17 cellular contexts compared by ENCODE assay signal in the genomic region with DNA sequence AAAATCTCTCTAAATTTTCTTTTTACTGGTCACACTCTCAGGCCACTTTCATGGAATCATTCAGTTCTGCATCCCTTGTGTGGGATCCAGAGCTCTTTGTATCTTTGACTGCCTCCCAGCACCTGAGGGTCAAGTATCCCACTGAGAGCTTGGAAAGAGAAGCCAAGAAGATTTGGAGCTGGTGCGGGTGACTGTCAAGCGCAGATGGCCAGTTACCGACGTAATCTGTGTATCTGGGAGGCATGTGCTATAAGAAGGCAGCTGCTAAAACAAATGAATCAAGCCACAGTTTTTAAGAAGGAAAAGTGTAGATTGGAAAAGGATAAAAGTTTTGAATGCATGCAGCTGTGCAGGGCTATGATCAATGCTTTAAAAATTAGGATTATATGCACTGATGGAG. TPM values are rescaled to one million over a fixed set of nuclear protein-coding genes. Genes with fewer than 3 reads are reported as not detected.
DNase-seq lines count a peak whose midpoint lies in the region; ATAC-seq and TF ChIP-seq lines count a peak whose summit lies in the region.
"Had no signal": no experiment of that assay in that cellular context is flagged by ENCODE, and none has a peak within 500 bp of the region (broad histone marks: within the 10 kb centered on the region; RNA-seq: fewer than 3 reads in every experiment).

No MANE protein-coding gene starts in this region.

- H3K4me1 ChIP-seq in right atrium auricular region: no peaks in the 10 kb centered on the region
- H3K4me1 ChIP-seq in neural progenitor cell: no peaks in the 10 kb centered on the region

- DNase-seq in left ventricle myocardium superior: no peak
- no peak for DNase-seq in right atrium auricular region (ENCODE audit: low spot score)
- DNase-seq in choroid plexus epithelial cell (ENCODE audit: low read depth): peak; percentile 25
- DNase-seq in neural progenitor cell (ENCODE audit: low spot score): peak; percentile 26
- no peak for DNase-seq in NCI-H1092 (lab: John Stamatoyannopoulos, UW)
- no peak for DNase-seq in RWPE1 (ENCODE audit: low spot score)
- DNase-seq: central memory CD4-positive, alpha-beta T cell; kidney glomerular epithelial cell; NCI-H2107; stimulated activated CD4-positive, alpha-beta T cell treated with anti-CD3 and anti-CD28 coated beads, Interleukin-4, amount 100 ng/mL, for 4 hours; SW 1271 had no signal

- H2AFZ ChIP-seq in neural progenitor cell (replicated peaks): no peak overlapping the region

- no peak for TF ChIP-seq CTCF in right atrium auricular region (IDR thresholded peaks at IDR 0.05)
- no peak for TF ChIP-seq CTCF in choroid plexus epithelial cell (conservative IDR thresholded peaks at IDR 0.05; ENCODE audit: low read depth, low read length)
- TF ChIP-seq CTCF in neural progenitor cell (IDR thresholded peaks at IDR 0.05): no peak
- TF ChIP-seq CTCF in RWPE1 (conservative IDR thresholded peaks at IDR 0.05; ENCODE audit: low read depth): no peak

- ATAC-seq in left ventricle myocardium superior (peak; percentile 63), GM21526 (IDR thresholded peaks at IDR 0.05; ENCODE audit: low FRiP score, unreplicated experiment) (no peak), HG02840 (IDR thresholded peaks at IDR 0.05; ENCODE audit: low FRiP score, unreplicated experiment) (no peak)
- ATAC-seq: stimulated activated effector memory CD8-positive, alpha-beta T cell treated with anti-CD3 and anti-CD28 coated beads, Interleukin-12 subunit alpha, Interleukin-12 subunit beta, amount 100 ng/mL, for 72 hours had no signal

- H3K27ac ChIP-seq in right atrium auricular region (no peak overlapping the region), neural progenitor cell (no peak overlapping the region), RWPE1 (no peak overlapping the region)

- peaks cover 61% of the 10 kb centered on the region for H3K4me1 Mint-ChIP-seq in neural progenitor cell
- H3K4me1 Mint-ChIP-seq: stimulated activated effector memory CD8-positive, alpha-beta T cell treated with anti-CD3 and anti-CD28 coated beads, Interleukin-12 subunit alpha, Interleukin-12 subunit beta, amount 100 ng/mL, for 72 hours had no signal

- H3K27me3 Mint-ChIP-seq in neural progenitor cell (ENCODE audit: insufficient read depth, low read depth): no peaks in the 10 kb centered on the region

- H3K4me3 ChIP-seq in right atrium auricular region (no peak overlapping the region), choroid plexus epithelial cell (ENCODE audit: low read depth, low read length) (no peak overlapping the region), neural progenitor cell (no peak overlapping the region)
- H3K4me3 ChIP-seq: heart right ventricle had no signal

- POLR2A ChIA-PET in RWPE1 (lab: Yijun Ruan, JAX; ENCODE audit: low non-redundant PET): no interaction called here

- no peak overlapping the region for H3K4me2 ChIP-seq in neural progenitor cell

- CTCF ChIA-PET in RWPE1 (lab: Yijun Ruan, JAX): interaction anchor here (0.6 kb wide), 1 partner anchor 164 kb away, joined by 4 read pairs; no protein-coding TSS in a partner anchor

- peaks cover 2% of the 10 kb centered on the region for H3K36me3 Mint-ChIP-seq in neural progenitor cell
- H3K36me3 Mint-ChIP-seq: stimulated activated effector memory CD8-positive, alpha-beta T cell treated with anti-CD3 and anti-CD28 coated beads, Interleukin-12 subunit alpha, Interleukin-12 subunit beta, amount 100 ng/mL, for 72 hours had no signal

- no peaks in the 10 kb centered on the region for H4K20me1 ChIP-seq in neural progenitor cell (ENCODE audit: low read depth)

- no peak overlapping the region for H3K9ac ChIP-seq in neural progenitor cell

- peaks cover 0 to 3% of the 10 kb centered on the region in 2 donors for H3K9me3 ChIP-seq in right atrium auricular region
- H3K9me3 ChIP-seq in neural progenitor cell (ENCODE audit: low read depth): peaks cover 6% of the 10 kb centered on the region

- H3K9me3 Mint-ChIP-seq in neural progenitor cell: peaks cover 7% of the 10 kb centered on the region
- H3K9me3 Mint-ChIP-seq: stimulated activated effector memory CD8-positive, alpha-beta T cell treated with anti-CD3 and anti-CD28 coated beads, Interleukin-12 subunit alpha, Interleukin-12 subunit beta, amount 100 ng/mL, for 72 hours had no signal

- peak overlapping the region; percentile 89 for H3K27ac Mint-ChIP-seq in neural progenitor cell
- H3K27ac Mint-ChIP-seq: stimulated activated effector memory CD8-positive, alpha-beta T cell treated with anti-CD3 and anti-CD28 coated beads, Interleukin-12 subunit alpha, Interleukin-12 subunit beta, amount 100 ng/mL, for 72 hours had no signal

- H3K36me3 ChIP-seq in right atrium auricular region (no peaks in the 10 kb centered on the region), neural progenitor cell (no peaks in the 10 kb centered on the region)
- H3K36me3 ChIP-seq: heart right ventricle had no signal

- H3K27me3 ChIP-seq in right atrium auricular region (no peaks in the 10 kb centered on the region), neural progenitor cell (no peaks in the 10 kb centered on the region)
- H3K27me3 ChIP-seq: heart right ventricle had no signal

- intact Hi-C loops in left ventricle myocardium superior (cut with micrococcal nuclease): no loop called here

- no peak overlapping the region for H3K4me3 Mint-ChIP-seq in neural progenitor cell
- H3K4me3 Mint-ChIP-seq: stimulated activated effector memory CD8-positive, alpha-beta T cell treated with anti-CD3 and anti-CD28 coated beads, Interleukin-12 subunit alpha, Interleukin-12 subunit beta, amount 100 ng/mL, for 72 hours had no signal

- H3F3A ChIP-seq in neural progenitor cell (ENCODE audit: low read depth): no peaks in the 10 kb centered on the region

- no peaks in the 10 kb centered on the region for H3K79me2 ChIP-seq in neural progenitor cell (ENCODE audit: low read depth)

RNA-seq across cellular contexts. Expression of gene CPB1, which starts 36.3 kb away (rescaled TPM):
- not detected for total RNA-seq in left ventricle myocardium superior
- under 1 TPM in 1 of 2 donors, not detected in 1; 0.41 TPM for total RNA-seq in right atrium auricular region
- not detected in 2 replicates for total RNA-seq in neural progenitor cell (ENCODE audit: low replicate concordance)
- total RNA-seq: A673, M059J had no signal

Comparison
In these comparisons a context has a peak if more than half of its experiments do, and no peak if none do; other contexts are left out.
1. DNase-seq: peak in choroid plexus epithelial cell (single experiment) and neural progenitor cell (single experiment); none in left ventricle myocardium superior (single experiment), right atrium auricular region (single experiment), NCI-H1092 (single experiment) and RWPE1 (single experiment).